Comparison of ENCODE assay signal across 11 cellular contexts in genomic region chr18:27378396-27379094, GRCh38.
A peak's percentile ranks its signal among the peaks of the same experiment; 100 is the strongest.
DNase-seq lines count a peak whose midpoint lies in the region; ATAC-seq and TF ChIP-seq lines count a peak whose summit lies in the region.
"Had no signal": no experiment of that assay in that cellular context is flagged by ENCODE, and none has a peak within 500 bp of the region (broad histone marks: within the 10 kb centered on the region; RNA-seq: fewer than 3 reads in every experiment).

No MANE protein-coding gene starts in this region.

- in situ Hi-C loops in gastrocnemius medialis (cut with MboI; ENCODE audit: low sequenced_read_pairs in 4 of 4), result loop anchor here in 1 of 4 donors (5.0 to 25.0 kb wide), 2 partner anchors 91 to 219 kb away; no protein-coding TSS in a partner anchor

- DNase-seq in activated CD4-positive, alpha-beta T cell treated with anti-CD3 and anti-CD28 coated beads for 48 hours, result peak; percentile 26
- DNase-seq in activated CD4-positive, alpha-beta T cell treated with anti-CD3 and anti-CD28 coated beads, Interleukin-2, amount 50 U/mL, for 48 hours, result no peak
- peak; percentile 68 for DNase-seq in choroid plexus epithelial cell (ENCODE audit: low read depth)
- peak; percentile 13 to 19 for DNase-seq in gastrocnemius medialis
- no peak for DNase-seq in SIG-M5 (lab: John Stamatoyannopoulos, UW)
- no peak for DNase-seq in esophagus squamous epithelium (lab: John Stamatoyannopoulos, UW)
- DNase-seq: left ventricle myocardium inferior, uterus had no signal

- TF ChIP-seq POLR2A in gastrocnemius medialis (IDR thresholded peaks at IDR 0.05), result no peak
- TF ChIP-seq POLR2A in esophagus squamous epithelium (IDR thresholded peaks at IDR 0.05), result no peak

- TF ChIP-seq CTCF in choroid plexus epithelial cell (conservative IDR thresholded peaks at IDR 0.05; ENCODE audit: low read depth, low read length), result no peak
- TF ChIP-seq CTCF in gastrocnemius medialis (IDR thresholded peaks at IDR 0.05 in 4 of 5, conservative IDR thresholded peaks at IDR 0.05 in 1 of 5), result no peak
- TF ChIP-seq CTCF in esophagus squamous epithelium (IDR thresholded peaks at IDR 0.05), result no peak

- no peaks in the 10 kb centered on the region for H3K36me3 ChIP-seq in gastrocnemius medialis
- no peaks in the 10 kb centered on the region for H3K36me3 ChIP-seq in esophagus squamous epithelium
- H3K36me3 ChIP-seq: left ventricle myocardium inferior, uterus had no signal

- H3K4me3 ChIP-seq in choroid plexus epithelial cell (ENCODE audit: low read depth, low read length) (no peak overlapping the region), gastrocnemius medialis (no peak overlapping the region), esophagus squamous epithelium (no peak overlapping the region)
- H3K4me3 ChIP-seq: left ventricle myocardium inferior, uterus had no signal

- H3K4me1 ChIP-seq in gastrocnemius medialis (peaks cover 0 to 5% of the 10 kb centered on the region in 2 donors), esophagus squamous epithelium (no peaks in the 10 kb centered on the region)
- H3K4me1 ChIP-seq: left ventricle myocardium inferior, uterus had no signal

- H3K9me3 ChIP-seq in gastrocnemius medialis (no peaks in the 10 kb centered on the region), esophagus squamous epithelium (no peaks in the 10 kb centered on the region)
- H3K9me3 ChIP-seq: left ventricle myocardium inferior, uterus had no signal

- H3K27ac ChIP-seq in gastrocnemius medialis (peak overlapping the region in 2 of 4 donors; percentile 33 to 39), esophagus squamous epithelium (no peak overlapping the region)
- H3K27ac ChIP-seq: left ventricle myocardium inferior, uterus had no signal

- ATAC-seq in HG03342 (IDR thresholded peaks at IDR 0.05; ENCODE audit: unreplicated experiment), result peak; percentile 73
- ATAC-seq in gastrocnemius medialis, result peak; percentile 81 to 87
- ATAC-seq in esophagus mucosa, result no peak
- ATAC-seq: WTC11 had no signal

- H3K27me3 ChIP-seq in gastrocnemius medialis (no peaks in the 10 kb centered on the region), esophagus squamous epithelium (no peaks in the 10 kb centered on the region)
- H3K27me3 ChIP-seq: uterus had no signal

- 14 to 27% methylated on average over 2 of the region's 2 CpGs for WGBS in esophagus squamous epithelium, 2 donors

- intact Hi-C loops in gastrocnemius medialis (cut with DNase I; ENCODE audit: low total_unique reads), result loop anchor here (5.0 kb wide), 1 partner anchor 34 kb away; no protein-coding TSS in a partner anchor
- intact Hi-C loops in esophagus squamous epithelium (cut with DNase I), result loop anchor here (10.0 kb wide), 1 partner anchor 226 kb away; no protein-coding TSS in a partner anchor

Comparison
In these comparisons a context has a peak if more than half of its experiments do, and no peak if none do; other contexts are left out.
1. DNase-seq: peak in activated CD4-positive, alpha-beta T cell treated with anti-CD3 and anti-CD28 coated beads for 48 hours (single experiment), choroid plexus epithelial cell (single experiment) and gastrocnemius medialis (2 of 2); none in activated CD4-positive, alpha-beta T cell treated with anti-CD3 and anti-CD28 coated beads, Interleukin-2, amount 50 U/mL, for 48 hours (0 of 2), SIG-M5 (single experiment) and esophagus squamous epithelium (single experiment).